ENCODE assay signal across 13 cellular contexts in the genomic region with DNA sequence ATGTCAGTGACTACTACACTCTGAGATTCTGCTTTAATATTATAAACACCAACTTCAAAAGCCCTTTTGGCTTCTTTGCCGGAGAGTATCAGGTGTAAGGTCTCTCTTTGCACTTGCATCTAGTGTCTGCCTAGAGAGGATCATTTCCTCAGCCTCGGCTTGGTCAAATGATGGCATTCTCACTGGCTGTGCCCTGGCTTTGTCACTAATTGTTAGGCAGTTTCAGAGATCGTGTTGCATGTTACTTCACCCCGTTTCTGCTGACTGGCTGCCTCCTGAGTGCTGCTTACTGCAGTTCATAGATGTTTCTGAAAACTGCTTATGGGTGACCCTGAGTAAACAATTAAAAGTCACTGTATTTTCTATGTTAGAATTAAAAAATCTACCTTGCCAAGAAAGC. TPM values are rescaled to one million over a fixed set of nuclear protein-coding genes. Genes with fewer than 3 reads are reported as not detected.
A peak's percentile ranks its signal among the peaks of the same experiment; 100 is the strongest.
DNase-seq lines count a peak whose midpoint lies in the region; ATAC-seq and TF ChIP-seq lines count a peak whose summit lies in the region.
"Had no signal": no experiment of that assay in that cellular context is flagged by ENCODE, and none has a peak within 500 bp of the region (broad histone marks: within the 10 kb centered on the region; RNA-seq: fewer than 3 reads in every experiment).

No MANE protein-coding gene starts in this region.

- CTCF ChIA-PET in activated CD4-positive, alpha-beta memory T cell treated with anti-CD3 and anti-CD28 coated beads for 36 hours (lab: Charles Lee) = interaction anchor here (0.6 kb wide), 1 partner anchor 1207 kb away, joined by 3 read pairs; no protein-coding TSS in a partner anchor

- ATAC-seq in mucosa of descending colon = peak; percentile 16
- ATAC-seq: K562 had no signal

- H3K9me3 Mint-ChIP-seq in activated CD4-positive, alpha-beta memory T cell treated with anti-CD3 and anti-CD28 coated beads for 36 hours = no peaks in the 10 kb centered on the region

- H3K36me3 ChIP-seq in mucosa of descending colon (ENCODE audit: low read depth) = no peaks in the 10 kb centered on the region
- H3K36me3 ChIP-seq: esophagus muscularis mucosa had no signal

- H3K4me1 Mint-ChIP-seq in activated CD4-positive, alpha-beta memory T cell treated with anti-CD3 and anti-CD28 coated beads for 36 hours (ENCODE audit: low read depth) = no peaks in the 10 kb centered on the region

- H3K9me3 ChIP-seq in mucosa of descending colon = no peaks in the 10 kb centered on the region
- H3K9me3 ChIP-seq: esophagus muscularis mucosa had no signal

- in situ Hi-C loops in GM13977 (cut with MboI; ENCODE audit: low pct_unique_long_range_greater_than_20kb, low sequenced_read_pairs, unreplicated experiment) = no loop called here

- POLR2A ChIA-PET in activated CD4-positive, alpha-beta memory T cell treated with anti-CD3 and anti-CD28 coated beads for 36 hours (lab: Charles Lee) = no interaction called here

- H3K4me3 Mint-ChIP-seq in activated CD4-positive, alpha-beta memory T cell treated with anti-CD3 and anti-CD28 coated beads for 36 hours = no peak overlapping the region

- peaks cover 14% of the 10 kb centered on the region for H3K27me3 Mint-ChIP-seq in activated CD4-positive, alpha-beta memory T cell treated with anti-CD3 and anti-CD28 coated beads for 36 hours

- TF ChIP-seq CTCF in AG10803 (conservative IDR thresholded peaks at IDR 0.05; ENCODE audit: low read length) (no peak), epithelial cell of esophagus (IDR thresholded peaks at IDR 0.05; ENCODE audit: insufficient read depth, low read depth, low read length, missing control alignments) (no peak), mucosa of descending colon (IDR thresholded peaks at IDR 0.05) (no peak), GM13977 (IDR thresholded peaks at IDR 0.05; ENCODE audit: extremely low read depth, insufficient read depth, missing control alignments) (no peak)

- no peak overlapping the region for H3K4me3 ChIP-seq in AG10803 (ENCODE audit: low read length)
- no peak overlapping the region for H3K4me3 ChIP-seq in epithelial cell of esophagus (ENCODE audit: low read length)
- no peak overlapping the region for H3K4me3 ChIP-seq in mucosa of descending colon
- H3K4me3 ChIP-seq: esophagus muscularis mucosa, K562, smooth muscle cell had no signal

- DNase-seq in AG10803 (ENCODE audit: low read depth) (peak; percentile 39), M059J (ENCODE audit: low read depth) (peak; percentile 28), epithelial cell of esophagus (ENCODE audit: low read depth) (peak; percentile 11), mucosa of descending colon (peak in 1 of 3 donors; percentile 10), GDM1 (lab: John Stamatoyannopoulos, UW) (no peak), GM13977 (ENCODE audit: low spot score) (no peak), NCI-H748 (lab: John Stamatoyannopoulos, UW; ENCODE audit: unreplicated experiment) (no peak)
- DNase-seq in activated CD4-positive, alpha-beta memory T cell treated with anti-CD3 and anti-CD28 coated beads for 36 hours = no peak
- DNase-seq: mesenchymal stem cell, NCI-H446 treated with DMSO at 0.1 percent for 48 hours had no signal

- intact Hi-C loops in mucosa of descending colon (cut with DNase I, micrococcal nuclease) = no loop called here
- intact Hi-C loops in activated CD4-positive, alpha-beta memory T cell treated with anti-CD3 and anti-CD28 coated beads for 36 hours (cut with micrococcal nuclease) = no loop called here

- H3K4me1 ChIP-seq in mucosa of descending colon (ENCODE audit: low read depth) = no peaks in the 10 kb centered on the region

- no peaks in the 10 kb centered on the region for H3K36me3 Mint-ChIP-seq in activated CD4-positive, alpha-beta memory T cell treated with anti-CD3 and anti-CD28 coated beads for 36 hours

- no peak overlapping the region for H3K27ac Mint-ChIP-seq in activated CD4-positive, alpha-beta memory T cell treated with anti-CD3 and anti-CD28 coated beads for 36 hours

RNA-seq across cellular contexts. Expression of a gene that starts 48.8 kb away (rescaled TPM):
- 17.0 and 27.2 TPM in 2 replicates for total RNA-seq in M059J (2014; rRNA removed; shearing (Covaris generic))
- 10 to 100 TPM in 1 of 3 donors, 1 to 10 TPM in 1, under 1 TPM in 1; 0.67 to 10.2 (median 7.9) TPM for total RNA-seq in mucosa of descending colon
- under 1 TPM in 1 of 2 experiments, not detected in 1; 0.29 TPM for total RNA-seq in activated CD4-positive, alpha-beta memory T cell treated with anti-CD3 and anti-CD28 coated beads for 36 hours

Comparison
In these comparisons a context has a peak if more than half of its experiments do, and no peak if none do; other contexts are left out.
1. DNase-seq: peak in AG10803 (single experiment), M059J (single experiment) and epithelial cell of esophagus (single experiment); none in GDM1 (single experiment), GM13977 (single experiment), activated CD4-positive, alpha-beta memory T cell treated with anti-CD3 and anti-CD28 coated beads for 36 hours (single experiment) and NCI-H748 (single experiment).